Comparison of ENCODE assay signal across 1 cellular context in genomic region chr5:145931718-145932117, GRCh38.
TF ChIP-seq lines count a peak whose summit lies in the region.

No MANE protein-coding gene starts in this region.

TF ChIP-seq in IMR-90, 13 proteins besides CTCF, POLR2A, EP300 and RAD21 (continued from another document):
- no peak for TF ChIP-seq MAFK (IDR thresholded peaks at IDR 0.05; ENCODE audit: low read depth, low read length)
TF ChIP-seq in IMR-90: peak in this region for 0.
